ENCODE assay signal across 23 cellular contexts in the genomic region with DNA sequence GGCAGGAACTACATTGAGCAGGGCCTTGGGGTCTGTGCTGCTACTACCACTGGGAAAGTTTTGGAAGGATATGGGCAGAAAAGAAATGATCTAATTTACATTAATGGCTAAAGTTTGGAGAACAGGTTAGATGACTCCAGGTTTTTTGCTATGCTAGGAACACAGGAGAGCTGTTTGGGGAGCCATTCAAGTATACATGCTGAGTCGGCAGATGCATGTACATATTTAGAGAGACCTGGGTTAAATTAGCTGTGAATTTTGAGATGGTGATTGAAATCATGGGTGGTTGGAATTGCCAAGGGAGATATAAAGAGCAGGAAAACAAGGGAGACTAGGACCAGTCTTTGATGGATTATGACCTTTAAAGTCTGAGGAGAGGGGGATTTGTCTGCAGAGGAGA.
"Had no signal": no experiment of that assay in that cellular context is flagged by ENCODE, and none has a peak within 500 bp of the region (broad histone marks: within the 10 kb centered on the region; RNA-seq: fewer than 3 reads in every experiment).

No MANE protein-coding gene starts in this region.

- H3K9ac ChIP-seq: SK-N-SH had no signal

- H3K36me3 ChIP-seq: heart left ventricle, pancreas, right atrium auricular region, thyroid gland had no signal

- H3K27me3 ChIP-seq: heart left ventricle, pancreas, right atrium auricular region, thyroid gland had no signal

- DNase-seq: activated B cell treated with CpG ODN at 0.5 μM for 24 hours; activated CD4-positive, alpha-beta T cell treated with anti-CD3 and anti-CD28 coated beads for 4 hours; activated CD8-positive, alpha-beta memory T cell treated with anti-CD3 and anti-CD28 coated beads, Interleukin-2, amount 50 U/mL, for 4 hours; activated gamma-delta T cell treated with Interleukin-2 at 50 U/mL for 16 hours; activated naive CD8-positive, alpha-beta T cell treated with anti-CD3 and anti-CD28 coated beads, Interleukin-2, amount 10 ng/mL, durations not matched to agents 7 days and 5 days; activated T-cell treated with anti-CD3 and anti-CD28 coated beads, Interleukin-2, amount 50 U/mL, for 72 hours; amniotic stem cell; effector CD4-positive, alpha-beta T cell; heart left ventricle; islet precursor cell; left colon; pancreas; psoas muscle; SK-N-SH; stimulated activated CD4-positive, alpha-beta T cell treated with anti-CD3 and anti-CD28 coated beads, Interleukin-4, amount 100 ng/mL, for 24 hours; stimulated activated naive CD4-positive, alpha-beta T cell treated with Interleukin-2 at 50 U/mL for 16 hours; substantia nigra; T1000; thyroid gland had no signal

- H3K27ac ChIP-seq: heart left ventricle, pancreas, psoas muscle, right atrium auricular region, thyroid gland had no signal

- H3K4me1 ChIP-seq: pancreas, psoas muscle, thyroid gland had no signal

- H3K27ac Mint-ChIP-seq: activated B cell treated with CpG ODN at 0.5 μM for 24 hours; activated naive CD8-positive, alpha-beta T cell treated with anti-CD3 and anti-CD28 coated beads, Interleukin-2, amount 10 ng/mL, durations not matched to agents 7 days and 5 days; memory B cell; nephron had no signal

- H3K4me3 Mint-ChIP-seq: activated B cell treated with CpG ODN at 0.5 μM for 24 hours; activated naive CD8-positive, alpha-beta T cell treated with anti-CD3 and anti-CD28 coated beads, Interleukin-2, amount 10 ng/mL, durations not matched to agents 7 days and 5 days; memory B cell; nephron had no signal

- H3K4me3 ChIP-seq: heart left ventricle, pancreas, psoas muscle, right atrium auricular region, thyroid gland had no signal

- H3K9me3 ChIP-seq: heart left ventricle, pancreas, psoas muscle, right atrium auricular region, SK-N-SH, thyroid gland had no signal

- FAIRE-seq: endometrium, pancreas had no signal

- H3K9me3 Mint-ChIP-seq: activated B cell treated with CpG ODN at 0.5 μM for 24 hours; activated naive CD8-positive, alpha-beta T cell treated with anti-CD3 and anti-CD28 coated beads, Interleukin-2, amount 10 ng/mL, durations not matched to agents 7 days and 5 days; memory B cell had no signal

- H3K4me2 ChIP-seq: SK-N-SH had no signal
